ENCODE assay signal across 14 cellular contexts in the genomic region with DNA sequence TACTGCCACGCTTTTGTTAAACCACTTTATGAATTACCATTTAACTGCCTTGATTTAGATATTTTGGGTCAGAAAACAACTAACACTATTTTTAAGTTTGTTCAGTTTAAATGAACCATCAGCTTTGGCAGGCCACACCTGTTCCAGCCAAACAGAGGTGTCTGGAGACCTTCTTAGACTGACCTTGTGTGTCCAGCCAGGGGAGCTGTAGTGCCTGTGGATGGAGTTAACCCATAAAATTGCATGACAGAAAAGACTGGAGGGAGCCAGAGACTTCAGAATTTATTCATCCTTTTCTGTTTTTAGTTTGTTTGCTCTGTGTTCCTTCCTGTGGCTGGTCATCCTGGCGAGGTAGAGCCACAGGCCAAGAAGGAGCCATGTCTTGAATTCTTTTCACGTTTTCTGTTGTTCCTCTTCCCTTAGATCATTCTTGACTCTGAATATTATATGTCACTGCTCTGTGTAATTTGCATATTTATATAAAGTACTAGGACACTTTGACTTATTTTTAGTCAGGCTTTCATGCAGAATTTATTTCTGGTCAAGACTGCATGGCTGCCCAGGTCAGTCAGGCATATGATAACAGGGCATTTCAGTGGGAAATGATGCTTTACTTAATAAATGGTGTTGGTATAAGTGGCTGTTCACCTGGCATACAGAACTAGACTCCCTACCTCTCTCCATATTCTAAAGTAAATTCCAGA.
"Had no signal": no experiment of that assay in that cellular context is flagged by ENCODE, and none has a peak within 500 bp of the region (broad histone marks: within the 10 kb centered on the region; RNA-seq: fewer than 3 reads in every experiment).

No MANE protein-coding gene starts in this region.

- H3K27ac ChIP-seq: esophagus muscularis mucosa, left lung, tibial artery had no signal

- H3K4me3 ChIP-seq: esophagus muscularis mucosa, left lung, tibial artery, uterus had no signal

- H3K9me3 ChIP-seq: tibial artery had no signal

- H3K27ac Mint-ChIP-seq: activated CD4-positive, alpha-beta memory T cell treated with anti-CD3 and anti-CD28 coated beads for 36 hours; activated naive CD8-positive, alpha-beta T cell treated with anti-CD3 and anti-CD28 coated beads, Interleukin-2, amount 10 ng/mL, durations not matched to agents 7 days and 5 days had no signal

- H3K27me3 Mint-ChIP-seq: activated CD4-positive, alpha-beta memory T cell treated with anti-CD3 and anti-CD28 coated beads for 36 hours; activated naive CD8-positive, alpha-beta T cell treated with anti-CD3 and anti-CD28 coated beads, Interleukin-2, amount 10 ng/mL, durations not matched to agents 7 days and 5 days had no signal

- DNase-seq: activated CD4-positive, alpha-beta memory T cell treated with anti-CD3 and anti-CD28 coated beads for 36 hours; activated naive CD8-positive, alpha-beta T cell treated with anti-CD3 and anti-CD28 coated beads, Interleukin-2, amount 10 ng/mL, durations not matched to agents 7 days and 5 days; activated T-cell treated with anti-CD3 and anti-CD28 coated beads, Interleukin-2, amount 50 U/mL, for 48 hours; aorta; foreskin fibroblast; head of caudate nucleus; left lung; mesendoderm; stimulated activated CD4-positive, alpha-beta T cell treated with anti-CD3 and anti-CD28 coated beads, Interleukin-15, amount 100 ng/mL, for 24 hours; stimulated activated CD4-positive, alpha-beta T cell treated with anti-CD3 and anti-CD28 coated beads, Interleukin-4, amount 100 ng/mL, for 4 hours; T-helper 9 cell; tibial artery; uterus had no signal

- H3K4me3 Mint-ChIP-seq: activated CD4-positive, alpha-beta memory T cell treated with anti-CD3 and anti-CD28 coated beads for 36 hours; activated naive CD8-positive, alpha-beta T cell treated with anti-CD3 and anti-CD28 coated beads, Interleukin-2, amount 10 ng/mL, durations not matched to agents 7 days and 5 days had no signal

- H3K27me3 ChIP-seq: esophagus muscularis mucosa, left lung, tibial artery, uterus had no signal

- H3K4me1 ChIP-seq: uterus had no signal

- H3K36me3 ChIP-seq: esophagus muscularis mucosa, uterus had no signal

- ATAC-seq: left lung had no signal
